ENCODE assay signal across 1 cellular context in genomic region chr11:102427068-102427467, GRCh38.
TF ChIP-seq lines count a peak whose summit lies in the region.

No MANE protein-coding gene starts in this region.

TF ChIP-seq in GM23338, 12 proteins besides CTCF, POLR2A, EP300 and RAD21 (continued from another document):
- TF ChIP-seq ZNF462 (CRISPR knock-in tag; IDR thresholded peaks at IDR 0.05) (no peak), POLR2AphosphoS5 (IDR thresholded peaks at IDR 0.05; ENCODE audit: low read depth) (no peak), ZNF114 (CRISPR knock-in tag; IDR thresholded peaks at IDR 0.05) (no peak)
